ENCODE assay signal across 7 cellular contexts in the genomic region with DNA sequence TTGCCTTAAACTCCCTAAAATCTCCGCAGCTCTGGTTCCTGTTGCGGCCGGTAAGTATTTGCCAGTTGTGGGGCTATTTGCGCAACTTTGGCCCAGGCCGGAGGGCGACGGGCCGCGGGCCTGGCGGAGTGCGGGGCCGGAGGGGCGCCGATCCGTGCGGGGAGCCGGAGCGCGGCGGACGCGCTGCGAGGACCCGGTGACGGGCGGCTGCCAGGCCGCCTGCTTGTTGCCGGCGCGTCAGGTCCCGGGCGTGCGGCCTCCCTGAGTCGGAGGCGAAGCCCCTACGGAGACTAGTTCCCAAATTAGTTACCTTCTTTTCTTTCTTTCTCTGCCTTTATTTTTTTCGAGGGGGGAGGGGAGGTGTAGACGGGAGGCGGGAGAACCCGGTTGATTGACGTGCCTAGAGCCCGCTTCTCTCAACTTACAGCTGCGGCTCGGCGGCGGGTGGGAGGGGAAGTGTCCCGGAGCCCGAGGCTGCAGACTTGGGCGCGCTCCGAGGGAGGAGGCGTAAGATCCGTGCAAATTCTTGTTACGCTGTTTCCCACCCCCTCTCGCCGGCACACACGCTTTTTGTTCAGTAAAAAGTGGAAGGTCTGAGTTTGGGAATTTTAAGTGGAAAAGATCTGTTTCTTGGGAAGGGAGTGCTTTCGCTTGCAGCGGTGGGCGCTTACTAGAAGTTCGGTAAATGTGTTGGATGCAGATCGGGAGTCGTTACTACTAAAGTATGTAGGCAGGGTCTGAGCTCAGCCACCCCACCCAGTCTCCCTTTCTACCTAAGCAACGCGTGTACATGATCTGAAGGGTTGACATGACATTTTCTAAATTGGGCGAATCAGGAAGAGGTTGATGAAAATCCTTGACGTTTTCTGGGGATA. TPM values are rescaled to one million over a fixed set of nuclear protein-coding genes. Genes with fewer than 3 reads are reported as not detected.
DNase-seq lines count a peak whose midpoint lies in the region; ATAC-seq and TF ChIP-seq lines count a peak whose summit lies in the region.

No MANE protein-coding gene starts in this region.

- peak overlapping the region; percentile 98 for H3K4me3 Mint-ChIP-seq in activated CD4-positive, alpha-beta T cell treated with anti-CD3 and anti-CD28 coated beads for 36 hours
- peak overlapping the region; percentile 84 for H3K4me3 Mint-ChIP-seq in chondrocyte (ENCODE audit: unreplicated experiment)

- TF ChIP-seq CTCF in chondrocyte (IDR thresholded peaks at IDR 0.05), result no peak

- CTCF ChIA-PET in activated CD4-positive, alpha-beta T cell treated with anti-CD3 and anti-CD28 coated beads for 36 hours (lab: Charles Lee), result interaction anchor here (0.9 to 1.2 kb wide), 3 partner anchors 21 to 167 kb away, joined by 3 to 7 read pairs (median 3); no protein-coding TSS in a partner anchor

- peaks cover 51% of the 10 kb centered on the region for H3K4me1 Mint-ChIP-seq in activated CD4-positive, alpha-beta T cell treated with anti-CD3 and anti-CD28 coated beads for 36 hours
- peaks cover 69% of the 10 kb centered on the region for H3K4me1 Mint-ChIP-seq in chondrocyte (ENCODE audit: low read depth)

- POLR2A ChIA-PET in activated CD4-positive, alpha-beta T cell treated with anti-CD3 and anti-CD28 coated beads for 36 hours (lab: Charles Lee), result interaction anchor here (0.7 to 1.0 kb wide), 3 partner anchors 40 to 116 kb away, joined by 3 to 4 read pairs (median 3); partner anchors contain the start of genes AKAP5 and MTHFD1

- peak; percentile 79 for DNase-seq in NCI-H510A (lab: John Stamatoyannopoulos, UW)
- DNase-seq in activated CD4-positive, alpha-beta T cell treated with anti-CD3 and anti-CD28 coated beads for 36 hours, result peak; percentile 94
- no peak for DNase-seq in chondrocyte (ENCODE audit: low spot score)
- DNase-seq in kidney glomerular epithelial cell (lab: John Stamatoyannopoulos, UW), result peak; percentile 72
- DNase-seq in stimulated activated CD4-positive, alpha-beta T cell treated with anti-CD3 and anti-CD28 coated beads, Interleukin-15, amount 100 ng/mL, for 1 hour (ENCODE audit: low read depth in 1 of 2, low spot score in 1 of 2), result peak; percentile 55 to 75

- TF ChIP-seq POLR2A in GM18526 (IDR thresholded peaks at IDR 0.05; ENCODE audit: extremely low read depth, insufficient read length), result peak; percentile 45

- ATAC-seq in HG03139 (IDR thresholded peaks at IDR 0.05; ENCODE audit: unreplicated experiment), result peak; percentile 31
- peak; percentile 38 for ATAC-seq in activated CD4-positive, alpha-beta T cell treated with anti-CD3 and anti-CD28 coated beads for 36 hours

- H3K27ac Mint-ChIP-seq in activated CD4-positive, alpha-beta T cell treated with anti-CD3 and anti-CD28 coated beads for 36 hours, result peak overlapping the region; percentile 97
- H3K27ac Mint-ChIP-seq in chondrocyte (ENCODE audit: unreplicated experiment), result peak overlapping the region; percentile 100

- peaks cover 43% of the 10 kb centered on the region for H3K36me3 Mint-ChIP-seq in activated CD4-positive, alpha-beta T cell treated with anti-CD3 and anti-CD28 coated beads for 36 hours (ENCODE audit: low read depth)
- H3K36me3 Mint-ChIP-seq in chondrocyte (ENCODE audit: low read depth), result peaks cover 2% of the 10 kb centered on the region

- no peaks in the 10 kb centered on the region for H3K27me3 Mint-ChIP-seq in activated CD4-positive, alpha-beta T cell treated with anti-CD3 and anti-CD28 coated beads for 36 hours
- H3K27me3 Mint-ChIP-seq in chondrocyte (ENCODE audit: low read depth), result no peaks in the 10 kb centered on the region

- H3K9me3 Mint-ChIP-seq in activated CD4-positive, alpha-beta T cell treated with anti-CD3 and anti-CD28 coated beads for 36 hours (ENCODE audit: low read depth), result no peaks in the 10 kb centered on the region
- no peaks in the 10 kb centered on the region for H3K9me3 Mint-ChIP-seq in chondrocyte (ENCODE audit: low read depth)

- intact Hi-C loops in activated CD4-positive, alpha-beta T cell treated with anti-CD3 and anti-CD28 coated beads for 36 hours (cut with DNase I, micrococcal nuclease), result loop anchor here (1.0 to 10.0 kb wide), 12 partner anchors 38 to 1030 kb away; partner anchors contain the start of genes WDR89 (in 2 of the 2), AKAP5 (in 1 of the 2), FNTB (in 1 of the 2) and FUT8 (in 1 of the 2)

RNA-seq across cellular contexts. Expression of gene ZBTB1, which starts 0.6 kb away (rescaled TPM):
- total RNA-seq in activated CD4-positive, alpha-beta T cell treated with anti-CD3 and anti-CD28 coated beads for 36 hours, result 10 to 100 TPM; 41.4 to 45.0 TPM
- 48.5 to 49.9 TPM (median 49.3 TPM) in 3 replicates for total RNA-seq in chondrocyte

RNA-seq across cellular contexts. Expression of gene ZBTB25, which starts 1.5 kb away (rescaled TPM):
- total RNA-seq in activated CD4-positive, alpha-beta T cell treated with anti-CD3 and anti-CD28 coated beads for 36 hours, result 10 to 100 TPM; 32.7 to 40.0 TPM
- total RNA-seq in chondrocyte, result 9.3 to 12.1 TPM (median 9.7 TPM) in 3 replicates

RNA-seq across cellular contexts. Expression of gene HSPA2, which starts 35.4 kb away (rescaled TPM):
- 1 to 10 TPM; 3.2 to 4.1 TPM for total RNA-seq in activated CD4-positive, alpha-beta T cell treated with anti-CD3 and anti-CD28 coated beads for 36 hours
- 1.2 to 3.2 TPM (median 1.7 TPM) in 3 replicates for total RNA-seq in chondrocyte

RNA-seq across cellular contexts. Expression of gene AKAP5, which starts 39.8 kb away (rescaled TPM):
- under 1 TPM; 0.39 to 0.43 TPM for total RNA-seq in activated CD4-positive, alpha-beta T cell treated with anti-CD3 and anti-CD28 coated beads for 36 hours
- 4.2 to 9.0 TPM (median 4.3 TPM) in 3 replicates for total RNA-seq in chondrocyte

RNA-seq across cellular contexts. Expression of gene PPP1R36, which starts 44.6 kb away (rescaled TPM):
- total RNA-seq in activated CD4-positive, alpha-beta T cell treated with anti-CD3 and anti-CD28 coated beads for 36 hours, result under 1 TPM in 1 of 2 experiments, not detected in 1; 0.14 TPM
- total RNA-seq in chondrocyte, result 0.72 to 1.1 TPM (median 1.0 TPM) in 3 replicates
